ENCODE assay signal across 8 cellular contexts in genomic region chr17:71149607-71150006, GRCh38.
"Had no signal": no experiment of that assay in that cellular context is flagged by ENCODE, and none has a peak within 500 bp of the region (broad histone marks: within the 10 kb centered on the region; RNA-seq: fewer than 3 reads in every experiment).

No MANE protein-coding gene starts in this region.

- FAIRE-seq: H1, H54, K562 had no signal

- H2AFZ ChIP-seq: GM23248 had no signal

- H3K9ac ChIP-seq: GM23248 had no signal

- H3K27ac ChIP-seq: GM23248, HL-60 had no signal

- DNase-seq: GM23248, H9, HCEC 1CT, IMR-90 had no signal

- ATAC-seq: K562 had no signal

- H3K4me3 ChIP-seq: GM23248, K562 had no signal
